In genomic region chr12:88878295-88878694, GRCh38 we compare ENCODE assay signal across 38 cellular contexts.
"Had no signal": no experiment of that assay in that cellular context is flagged by ENCODE, and none has a peak within 500 bp of the region (broad histone marks: within the 10 kb centered on the region; RNA-seq: fewer than 3 reads in every experiment).

No MANE protein-coding gene starts in this region.

- H3K4me3 Mint-ChIP-seq: activated naive CD4-positive, alpha-beta T cell treated with anti-CD3 and anti-CD28 coated beads for 36 hours; activated naive CD4-positive, alpha-beta T cell treated with anti-CD3 and anti-CD28 coated beads, Interleukin-2, amount 10 ng/mL, durations not matched to agents 7 days and 5 days; activated naive CD4-positive, alpha-beta T cell treated with anti-CD3 and anti-CD28 coated beads, Interleukin-2, amount 50 U/mL, for 24 hours; activated naive CD8-positive, alpha-beta T cell; activated naive CD8-positive, alpha-beta T cell treated with anti-CD3 and anti-CD28 coated beads for 36 hours; activated naive CD8-positive, alpha-beta T cell treated with anti-CD3 and anti-CD28 coated beads, Interleukin-2, amount 10 ng/mL, durations not matched to agents 7 days and 5 days; activated naive CD8-positive, alpha-beta T cell treated with anti-CD3 and anti-CD28 coated beads, Interleukin-2, amount 50 U/mL, for 24 hours; activated T-cell treated with anti-CD3 and anti-CD28 coated beads, Interleukin-2, amount 50 U/mL, for 24 hours; activated T-cell treated with anti-CD3 and anti-CD28 coated beads, Interleukin-2, amount 50 U/mL, for 4 hours; activated T-cell treated with anti-CD3 and anti-CD28 coated beads, Interleukin-2, amount 50 U/mL, for 72 hours; activated T-helper 1 cell treated with anti-CD3 and anti-CD28 coated beads, Interleukin-12 subunit alpha, Interleukin-12 subunit beta, Interleukin-2, Interleukin-4 antibody, amounts not matched to agents 30 ng/mL and 10 ng/mL and 1 ng/mL, durations not matched to agents 14 hours and 24 hours and 36 hours; activated T-helper 17 cell treated with anti-CD3 and anti-CD28 coated beads, Interleukin-2, amount 50 U/mL, for 72 hours; brain; central memory CD8-positive, alpha-beta T cell had no signal

- H3K9me3 Mint-ChIP-seq: activated naive CD4-positive, alpha-beta T cell treated with anti-CD3 and anti-CD28 coated beads for 36 hours; activated naive CD4-positive, alpha-beta T cell treated with anti-CD3 and anti-CD28 coated beads, Interleukin-2, amount 10 ng/mL, durations not matched to agents 7 days and 5 days; activated naive CD4-positive, alpha-beta T cell treated with anti-CD3 and anti-CD28 coated beads, Interleukin-2, amount 50 U/mL, for 24 hours; activated naive CD8-positive, alpha-beta T cell treated with anti-CD3 and anti-CD28 coated beads, Interleukin-2, amount 10 ng/mL, durations not matched to agents 7 days and 5 days; activated naive CD8-positive, alpha-beta T cell treated with anti-CD3 and anti-CD28 coated beads, Interleukin-2, amount 50 U/mL, for 24 hours; activated T-cell treated with anti-CD3 and anti-CD28 coated beads, Interleukin-2, amount 50 U/mL, for 24 hours; activated T-helper 1 cell treated with anti-CD3 and anti-CD28 coated beads, Interleukin-12 subunit alpha, Interleukin-12 subunit beta, Interleukin-2, Interleukin-4 antibody, amounts not matched to agents 30 ng/mL and 10 ng/mL and 1 ng/mL, durations not matched to agents 14 hours and 24 hours and 36 hours; activated T-helper 17 cell treated with anti-CD3 and anti-CD28 coated beads, Interleukin-2, amount 50 U/mL, for 72 hours had no signal

- ATAC-seq: activated naive CD8-positive, alpha-beta T cell treated with anti-CD3 and anti-CD28 coated beads, Interleukin-2, amount 50 U/mL, for 24 hours; activated T-cell treated with anti-CD3 and anti-CD28 coated beads, Interleukin-2, amount 50 U/mL, for 4 hours; activated T-cell treated with anti-CD3 and anti-CD28 coated beads, Interleukin-2, amount 50 U/mL, for 72 hours; activated T-helper 17 cell treated with anti-CD3 and anti-CD28 coated beads, Interleukin-2, amount 50 U/mL, for 72 hours; body of pancreas had no signal

- H3K27me3 Mint-ChIP-seq: activated naive CD4-positive, alpha-beta T cell treated with anti-CD3 and anti-CD28 coated beads, Interleukin-2, amount 10 ng/mL, durations not matched to agents 7 days and 5 days; activated naive CD4-positive, alpha-beta T cell treated with anti-CD3 and anti-CD28 coated beads, Interleukin-2, amount 50 U/mL, for 24 hours; activated naive CD8-positive, alpha-beta T cell treated with anti-CD3 and anti-CD28 coated beads for 36 hours; activated naive CD8-positive, alpha-beta T cell treated with anti-CD3 and anti-CD28 coated beads, Interleukin-2, amount 10 ng/mL, durations not matched to agents 7 days and 5 days; activated T-cell treated with anti-CD3 and anti-CD28 coated beads, Interleukin-2, amount 50 U/mL, for 24 hours; central memory CD8-positive, alpha-beta T cell had no signal

- H3K27ac ChIP-seq: adrenal gland, ascending aorta, body of pancreas, brain microvascular endothelial cell, breast epithelium, cardiac muscle cell had no signal

- H3K27ac Mint-ChIP-seq: activated naive CD4-positive, alpha-beta T cell treated with anti-CD3 and anti-CD28 coated beads for 36 hours; activated naive CD4-positive, alpha-beta T cell treated with anti-CD3 and anti-CD28 coated beads, Interleukin-2, amount 10 ng/mL, durations not matched to agents 7 days and 5 days; activated naive CD4-positive, alpha-beta T cell treated with anti-CD3 and anti-CD28 coated beads, Interleukin-2, amount 50 U/mL, for 24 hours; activated naive CD8-positive, alpha-beta T cell; activated naive CD8-positive, alpha-beta T cell treated with anti-CD3 and anti-CD28 coated beads for 36 hours; activated naive CD8-positive, alpha-beta T cell treated with anti-CD3 and anti-CD28 coated beads, Interleukin-2, amount 10 ng/mL, durations not matched to agents 7 days and 5 days; activated naive CD8-positive, alpha-beta T cell treated with anti-CD3 and anti-CD28 coated beads, Interleukin-2, amount 50 U/mL, for 24 hours; activated T-cell treated with anti-CD3 and anti-CD28 coated beads, Interleukin-2, amount 50 U/mL, for 24 hours; activated T-cell treated with anti-CD3 and anti-CD28 coated beads, Interleukin-2, amount 50 U/mL, for 72 hours; activated T-helper 1 cell treated with anti-CD3 and anti-CD28 coated beads, Interleukin-12 subunit alpha, Interleukin-12 subunit beta, Interleukin-2, Interleukin-4 antibody, amounts not matched to agents 30 ng/mL and 10 ng/mL and 1 ng/mL, durations not matched to agents 14 hours and 24 hours and 36 hours; activated T-helper 17 cell treated with anti-CD3 and anti-CD28 coated beads, Interleukin-2, amount 50 U/mL, for 72 hours; brain had no signal

- H3K27me3 ChIP-seq: adrenal gland, ascending aorta, body of pancreas, brain microvascular endothelial cell, breast epithelium, cardiac muscle cell had no signal

- H3K36me3 ChIP-seq: adrenal gland, ascending aorta, brain microvascular endothelial cell, breast epithelium, cardiac muscle cell had no signal

- H3K36me3 Mint-ChIP-seq: activated naive CD4-positive, alpha-beta T cell treated with anti-CD3 and anti-CD28 coated beads, Interleukin-2, amount 10 ng/mL, durations not matched to agents 7 days and 5 days; activated naive CD4-positive, alpha-beta T cell treated with anti-CD3 and anti-CD28 coated beads, Interleukin-2, amount 50 U/mL, for 24 hours; activated naive CD8-positive, alpha-beta T cell; activated naive CD8-positive, alpha-beta T cell treated with anti-CD3 and anti-CD28 coated beads for 36 hours; activated naive CD8-positive, alpha-beta T cell treated with anti-CD3 and anti-CD28 coated beads, Interleukin-2, amount 10 ng/mL, durations not matched to agents 7 days and 5 days; brain had no signal

- H3K4me1 Mint-ChIP-seq: activated naive CD4-positive, alpha-beta T cell treated with anti-CD3 and anti-CD28 coated beads, Interleukin-2, amount 10 ng/mL, durations not matched to agents 7 days and 5 days; activated naive CD4-positive, alpha-beta T cell treated with anti-CD3 and anti-CD28 coated beads, Interleukin-2, amount 50 U/mL, for 24 hours; activated naive CD8-positive, alpha-beta T cell treated with anti-CD3 and anti-CD28 coated beads for 36 hours; activated naive CD8-positive, alpha-beta T cell treated with anti-CD3 and anti-CD28 coated beads, Interleukin-2, amount 10 ng/mL, durations not matched to agents 7 days and 5 days; activated naive CD8-positive, alpha-beta T cell treated with anti-CD3 and anti-CD28 coated beads, Interleukin-2, amount 50 U/mL, for 24 hours; activated T-helper 17 cell treated with anti-CD3 and anti-CD28 coated beads, Interleukin-2, amount 50 U/mL, for 72 hours; brain; central memory CD8-positive, alpha-beta T cell had no signal

- H3K4me3 ChIP-seq: adrenal gland, ascending aorta, body of pancreas, breast epithelium, cardiac muscle cell had no signal

- H3K4me1 ChIP-seq: adrenal gland, ascending aorta, body of pancreas, breast epithelium had no signal

- FAIRE-seq: astrocyte, bronchial epithelial cell had no signal

- DNase-seq: activated effector memory CD4-positive, alpha-beta T cell treated with anti-CD3 and anti-CD28 coated beads, Interleukin-2, amount 50 U/mL, for 16 hours; activated effector memory CD4-positive, alpha-beta T cell treated with Interleukin-2 at 50 U/mL for 16 hours; activated gamma-delta T cell; activated gamma-delta T cell treated with Interleukin-2 at 50 U/mL for 16 hours; activated naive CD4-positive, alpha-beta T cell; activated naive CD4-positive, alpha-beta T cell treated with anti-CD3 and anti-CD28 coated beads for 36 hours; activated naive CD4-positive, alpha-beta T cell treated with anti-CD3 and anti-CD28 coated beads, Interleukin-2, amount 10 ng/mL, durations not matched to agents 7 days and 5 days; activated naive CD4-positive, alpha-beta T cell treated with anti-CD3 and anti-CD28 coated beads, Interleukin-2, amount 50 U/mL, for 16 hours; activated naive CD4-positive, alpha-beta T cell treated with Interleukin-2 at 50 U/mL for 16 hours; activated naive CD8-positive, alpha-beta T cell treated with anti-CD3 and anti-CD28 coated beads for 36 hours; activated naive CD8-positive, alpha-beta T cell treated with anti-CD3 and anti-CD28 coated beads, Interleukin-2, amount 10 ng/mL, durations not matched to agents 7 days and 5 days; activated naive CD8-positive, alpha-beta T cell treated with anti-CD3 and anti-CD28 coated beads, Interleukin-2, amount 50 U/mL, for 24 hours; activated T-cell treated with anti-CD3 and anti-CD28 coated beads, Interleukin-2, amount 50 U/mL, for 1 hour; activated T-cell treated with anti-CD3 and anti-CD28 coated beads, Interleukin-2, amount 50 U/mL, for 24 hours; activated T-cell treated with anti-CD3 and anti-CD28 coated beads, Interleukin-2, amount 50 U/mL, for 4 hours; activated T-cell treated with anti-CD3 and anti-CD28 coated beads, Interleukin-2, amount 50 U/mL, for 48 hours; activated T-cell treated with anti-CD3 and anti-CD28 coated beads, Interleukin-2, amount 50 U/mL, for 72 hours; adrenal gland; amniotic stem cell; amygdala; anterior cingulate cortex; aorta; body of pancreas; brain microvascular endothelial cell; caudate nucleus; central memory CD4-positive, alpha-beta T cell; cerebellar nuclear complex had no signal

- H3K9me3 ChIP-seq: adrenal gland, ascending aorta, body of pancreas, breast epithelium had no signal
